21 cellular contexts compared by ENCODE assay signal in the genomic region with DNA sequence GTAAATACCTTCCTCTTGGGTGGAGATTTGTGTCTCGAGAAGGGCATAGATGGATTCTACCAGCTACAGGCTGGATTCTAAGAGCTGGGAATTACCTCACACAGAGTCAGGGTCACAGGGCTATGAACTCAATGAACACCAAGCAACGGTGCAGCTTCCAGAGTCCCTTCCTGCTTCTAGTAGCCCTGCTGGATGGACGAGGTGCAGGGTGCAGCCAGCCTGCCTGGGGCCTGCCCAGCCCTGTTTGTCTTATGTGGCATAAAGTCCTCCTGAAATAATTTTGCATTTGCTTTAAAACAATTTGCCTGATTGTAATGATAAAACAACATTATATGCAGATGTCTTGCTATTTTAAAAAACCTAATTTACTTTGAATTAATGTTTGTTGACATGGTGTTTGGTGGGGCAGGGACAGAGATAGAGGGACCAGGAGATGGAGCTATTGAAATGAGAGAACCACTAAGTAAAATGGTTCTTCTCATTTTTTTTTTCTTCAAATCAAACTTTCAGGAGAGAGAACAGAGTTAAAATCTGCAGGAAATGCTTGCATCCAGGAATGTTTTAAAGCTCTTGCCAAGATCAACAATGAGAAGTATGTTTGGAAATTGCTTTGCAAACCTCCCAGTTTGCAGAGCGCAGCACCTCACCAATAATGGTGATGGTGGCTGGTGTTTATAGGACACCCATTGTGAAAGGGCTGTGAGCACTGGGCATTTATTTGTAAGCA.
A peak's percentile ranks its signal among the peaks of the same experiment; 100 is the strongest.
DNase-seq lines count a peak whose midpoint lies in the region; ATAC-seq and TF ChIP-seq lines count a peak whose summit lies in the region.
"Had no signal": no experiment of that assay in that cellular context is flagged by ENCODE, and none has a peak within 500 bp of the region (broad histone marks: within the 10 kb centered on the region; RNA-seq: fewer than 3 reads in every experiment).

No MANE protein-coding gene starts in this region.

- H3K36me3 ChIP-seq in HEK293 (ENCODE audit: control insufficient read depth in 2 of 2, insufficient read depth in 1 of 2, low read length in 2 of 2), result no peaks in the 10 kb centered on the region
- no peaks in the 10 kb centered on the region for H3K36me3 ChIP-seq in adipocyte (ENCODE audit: control insufficient read depth, insufficient read depth, low read length, severe bottlenecking)
- H3K36me3 ChIP-seq in mucosa of descending colon (ENCODE audit: low read depth), result no peaks in the 10 kb centered on the region
- H3K36me3 ChIP-seq: MG63 had no signal

- ATAC-seq in HG02588 (IDR thresholded peaks at IDR 0.05; ENCODE audit: unreplicated experiment) (no peak), mucosa of descending colon (no peak), GM21360 (IDR thresholded peaks at IDR 0.05; ENCODE audit: unreplicated experiment) (no peak)

- DNase-seq in AG09309 (ENCODE audit: low read depth), result no peak
- DNase-seq in adipocyte (ENCODE audit: low read depth), result peak; percentile 16
- DNase-seq in glomerular endothelial cell (ENCODE audit: extremely low read depth, low read depth, low spot score), result peak; percentile 29
- no peak for DNase-seq in nucleus accumbens (lab: John Stamatoyannopoulos, UW)
- DNase-seq in mucosa of descending colon, result no peak
- DNase-seq: activated CD4-positive, alpha-beta T cell treated with anti-CD3 and anti-CD28 coated beads, Interleukin-2, amount 50 U/mL, for 48 hours; activated naive CD8-positive, alpha-beta T cell treated with anti-CD3 and anti-CD28 coated beads, Interleukin-2, amount 10 ng/mL, durations not matched to agents 7 days and 5 days; Calu3; central memory CD4-positive, alpha-beta T cell; GDM1; H7; mesenchymal stem cell; MG63; NCI-H2029; NCI-H526; nephron progenitor cell; OCI-M1; stimulated activated CD4-positive, alpha-beta T cell treated with anti-CD3 and anti-CD28 coated beads, Interleukin-1b, Interleukin-23, amount 100 ng/mL, for 48 hours had no signal

- intact Hi-C loops in mucosa of descending colon (cut with DNase I, micrococcal nuclease), result no loop called here

- no peak overlapping the region for H3K9ac ChIP-seq in adipocyte (ENCODE audit: low read length)

- no peak overlapping the region for H3K4me3 ChIP-seq in AG09309 (ENCODE audit: control insufficient read depth, low read depth, low read length)
- H3K4me3 ChIP-seq in HEK293 (ENCODE audit: low read depth, low read length), result no peak overlapping the region
- H3K4me3 ChIP-seq in adipocyte (ENCODE audit: low read length), result no peak overlapping the region
- no peak overlapping the region for H3K4me3 ChIP-seq in mucosa of descending colon
- H3K4me3 ChIP-seq: MG63 had no signal

- CTCF ChIA-PET in HEK293 (lab: Yijun Ruan, JAX), result interaction anchor here (0.5 to 1.0 kb wide), 6 partner anchors 18 to 720 kb away, joined by 3 to 4 read pairs (median 3); no protein-coding TSS in a partner anchor

- TF ChIP-seq CTCF in AG09309 (IDR thresholded peaks at IDR 0.05; ENCODE audit: control insufficient read depth, insufficient read depth, low read depth, low read length, missing control alignments), result peak; percentile 13
- no peak for TF ChIP-seq CTCF in HEK293 (tag by site-specific recombination; IDR thresholded peaks at IDR 0.05)
- no peak for TF ChIP-seq CTCF in mucosa of descending colon (IDR thresholded peaks at IDR 0.05)

- no peak overlapping the region for H3K27ac ChIP-seq in HEK293 (ENCODE audit: extremely low read depth, low read depth, low read length)

- no peaks in the 10 kb centered on the region for H3K9me3 ChIP-seq in HEK293 (ENCODE audit: control insufficient read depth, insufficient read depth, low read depth, low read length)
- no peaks in the 10 kb centered on the region for H3K9me3 ChIP-seq in adipocyte (ENCODE audit: control insufficient read depth, low read length)
- H3K9me3 ChIP-seq in mucosa of descending colon, result no peaks in the 10 kb centered on the region
- H3K9me3 ChIP-seq: MG63 had no signal

- peaks cover 12% of the 10 kb centered on the region for H3K27me3 ChIP-seq in adipocyte (replicated peaks; ENCODE audit: control insufficient read depth, insufficient read depth, low read length)
- H3K27me3 ChIP-seq: MG63 had no signal

- POLR2A ChIA-PET in HEK293 (lab: Yijun Ruan, JAX), result no interaction called here

- H3K4me1 ChIP-seq in HEK293 (ENCODE audit: control insufficient read depth, insufficient read depth, low read length) (no peaks in the 10 kb centered on the region), adipocyte (ENCODE audit: control insufficient read depth, insufficient read depth, low read length) (peaks cover 9% of the 10 kb centered on the region), mucosa of descending colon (ENCODE audit: low read depth) (no peaks in the 10 kb centered on the region)

TF ChIP-seq in HEK293, 187 proteins besides CTCF, POLR2A, EP300 and RAD21:
- TF ChIP-seq ZBTB44 (tag by site-specific recombination; IDR thresholded peaks at IDR 0.05), result peak; percentile 80
- 0 out of 2 replicates have a peak, but pooled peaks have one; percentile 31 for TF ChIP-seq ZSCAN16 (tag by site-specific recombination; IDR thresholded peaks at IDR 0.05)
- no peak for TF ChIP-seq ZEB2 (tag by site-specific recombination; IDR thresholded peaks at IDR 0.05)
- 0 out of 2 replicates have a peak, but pooled peaks have one; percentile 5 for TF ChIP-seq ZNF654 (tag by site-specific recombination; IDR thresholded peaks at IDR 0.05; ENCODE audit: low read depth)
- TF ChIP-seq ZIC2 (tag by site-specific recombination; IDR thresholded peaks at IDR 0.05), result peak; percentile 81
- no peak for TF ChIP-seq ZNF777 (tag by site-specific recombination; IDR thresholded peaks at IDR 0.05; ENCODE audit: borderline replicate concordance)

Comparison
In these comparisons a context has a peak if more than half of its experiments do, and no peak if none do; other contexts are left out.
1. DNase-seq: peak in adipocyte (single experiment) and glomerular endothelial cell (single experiment); none in AG09309 (single experiment), nucleus accumbens (0 of 56) and mucosa of descending colon (0 of 3).